In genomic region chr15:75024102-75024636, GRCh38 we compare ENCODE assay signal across 8 cellular contexts. TPM values are rescaled to one million over a fixed set of nuclear protein-coding genes. Genes with fewer than 3 reads are reported as not detected.
DNase-seq lines count a peak whose midpoint lies in the region; ATAC-seq and TF ChIP-seq lines count a peak whose summit lies in the region.

No MANE protein-coding gene starts in this region.

- peak overlapping the region in 3 of 4 donors; percentile 62 to 94 (median 89) for H3K27ac ChIP-seq in body of pancreas
- H3K27ac ChIP-seq in stomach smooth muscle (ENCODE audit: low read length) = peak overlapping the region; percentile 85

- TF ChIP-seq CTCF in body of pancreas (IDR thresholded peaks at IDR 0.05) (no peak), kidney epithelial cell (IDR thresholded peaks at IDR 0.05; ENCODE audit: insufficient read depth, low read length, poor library complexity, severe bottlenecking) (no peak)

- peaks cover 10% of the 10 kb centered on the region for H3K4me1 ChIP-seq in body of pancreas
- H3K4me1 ChIP-seq in stomach smooth muscle (ENCODE audit: control insufficient read depth, insufficient read depth, low read length) = peaks cover 18% of the 10 kb centered on the region

- intact Hi-C loops in Right ventricle myocardium inferior (cut with DNase I) (no loop called here), cardiac septum (cut with DNase I) (loop anchor here (5.0 to 10.0 kb wide), 2 partner anchors 62 to 281 kb away; no protein-coding TSS in a partner anchor), body of pancreas (cut with DNase I) (no loop called here)

- H3K36me3 ChIP-seq in body of pancreas (replicated peaks in 1 of 2; ENCODE audit: insufficient read depth in 1 of 2, low read depth in 2 of 2) (no peaks in the 10 kb centered on the region), kidney epithelial cell (ENCODE audit: control insufficient read depth, insufficient read depth, low read length) (no peaks in the 10 kb centered on the region), stomach smooth muscle (ENCODE audit: control insufficient read depth in 2 of 2, insufficient read depth in 2 of 2, low read length in 2 of 2) (peaks cover 0 to 3% of the 10 kb centered on the region in 2 donors)

- H3K9ac ChIP-seq in stomach smooth muscle (ENCODE audit: low read length in 2 of 2) = peak overlapping the region; percentile 96 to 100

- DNase-seq in Right ventricle myocardium inferior (ENCODE audit: missing footprints) (no peak), cardiac septum (ENCODE audit: low spot score) (no peak), NCI-H774 (lab: John Stamatoyannopoulos, UW) (peak; percentile 18), body of pancreas (peak; percentile 33 to 70 (median 44)), kidney epithelial cell (ENCODE audit: low read depth) (no peak), NCI-H187 treated with DMSO at 0.1 percent for 48 hours (lab: John Stamatoyannopoulos, UW) (no peak)

- no peaks in the 10 kb centered on the region for H3K9me3 ChIP-seq in body of pancreas
- no peaks in the 10 kb centered on the region for H3K9me3 ChIP-seq in stomach smooth muscle (ENCODE audit: control insufficient read depth in 2 of 2, low read length in 2 of 2)

- WGBS in body of pancreas, 2 donors = 18 to 25% methylated on average over 5 of the region's 5 CpGs

- H3K27me3 ChIP-seq in body of pancreas (no peaks in the 10 kb centered on the region), kidney epithelial cell (ENCODE audit: control insufficient read depth, insufficient read depth, low read length) (no peaks in the 10 kb centered on the region), stomach smooth muscle (ENCODE audit: control insufficient read depth in 1 of 2, insufficient read depth in 2 of 2, low read length in 2 of 2) (no peaks in the 10 kb centered on the region)

- peak; percentile 7 for ATAC-seq in Right ventricle myocardium inferior
- peak; percentile 22 for ATAC-seq in body of pancreas
- ATAC-seq in GM18519 (IDR thresholded peaks at IDR 0.05; ENCODE audit: low FRiP score, unreplicated experiment) = no peak

- H3K4me3 ChIP-seq in body of pancreas (peak overlapping the region in 1 of 2 donors; percentile 95), kidney epithelial cell (ENCODE audit: low read depth, low read length) (peak overlapping the region; percentile 89), stomach smooth muscle (ENCODE audit: low read length in 2 of 2) (peak overlapping the region; percentile 97 to 99)

- TF ChIP-seq POLR2A in body of pancreas (IDR thresholded peaks at IDR 0.05) = no peak

RNA-seq across cellular contexts. Expression of gene PPCDC, which starts 0.8 kb away (rescaled TPM):
- total RNA-seq in Right ventricle myocardium inferior (5.2 TPM), cardiac septum (7.2 TPM), body of pancreas (10 to 100 TPM; 12.5 to 13.2 TPM), kidney epithelial cell (20.1 and 25.9 TPM in 2 replicates)

RNA-seq across cellular contexts. Expression of gene SCAMP5, which starts 28.8 kb away (rescaled TPM):
- total RNA-seq in Right ventricle myocardium inferior = 1.9 TPM
- 3.6 TPM for total RNA-seq in cardiac septum
- total RNA-seq in body of pancreas = 10 to 100 TPM; 21.1 to 30.4 TPM
- 13.9 and 15.4 TPM in 2 replicates for total RNA-seq in kidney epithelial cell

Comparison
In these comparisons a context has a peak if more than half of its experiments do, and no peak if none do; other contexts are left out.
1. DNase-seq: peak in NCI-H774 (single experiment) and body of pancreas (4 of 4); none in Right ventricle myocardium inferior (single experiment), cardiac septum (single experiment), kidney epithelial cell (single experiment) and NCI-H187 treated with DMSO at 0.1 percent for 48 hours (single experiment).